In the genomic region with DNA sequence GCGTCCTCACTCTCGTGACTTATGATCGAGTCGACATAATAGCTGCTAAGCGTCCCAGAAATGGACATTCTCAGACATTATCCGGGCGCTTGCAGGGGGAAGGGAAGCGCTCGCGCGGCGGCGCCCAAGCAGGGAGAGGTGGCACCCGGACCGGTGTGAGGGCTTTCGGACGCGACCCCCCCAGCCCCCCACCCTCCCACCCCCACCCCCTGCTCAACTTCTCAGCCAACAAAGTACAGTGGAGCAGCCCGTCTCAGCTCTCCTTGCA, we compare ENCODE assay signal across 8 cellular contexts. TPM values are rescaled to one million over a fixed set of nuclear protein-coding genes. Genes with fewer than 3 reads are reported as not detected.
DNase-seq lines count a peak whose midpoint lies in the region; ATAC-seq and TF ChIP-seq lines count a peak whose summit lies in the region.

Gene HOXB9, minus strand, starts transcription at position 157 of the 268 bp plus-strand sequence. Its CDS starts 89 bp downstream, at position 68.

- peak within 1 kb of the TSS; percentile 55 for H3K27ac ChIP-seq in hepatocyte
- no peak within 1 kb of the TSS for H3K27ac ChIP-seq in spleen

- H3K4me3 ChIP-seq in H7 (ENCODE audit: insufficient read depth, low read depth, low read length) (peak within 1 kb of the TSS; percentile 8; the same call in 1 of the 2 replicates), hepatocyte (peak within 1 kb of the TSS; percentile 29), spleen (peak within 1 kb of the TSS; percentile 12 to 69 (median 40))

- no peak for DNase-seq in H7
- DNase-seq in T-helper 17 cell = no peak
- DNase-seq in hepatocyte (ENCODE audit: low spot score) = no peak
- no peak for DNase-seq in spleen
- no peak for DNase-seq in T-helper 9 cell

- H2AFZ ChIP-seq in hepatocyte = peak within 1 kb of the TSS; percentile 66

- peaks cover 17% of the 10 kb centered on the region for H3K4me1 Mint-ChIP-seq in T-helper 17 cell

- H3K9me3 ChIP-seq in T-helper 17 cell (ENCODE audit: control insufficient read depth, low read length, poor library complexity, severe bottlenecking) (no peaks in the 10 kb centered on the region), hepatocyte (ENCODE audit: low read depth) (no peaks in the 10 kb centered on the region), spleen (no peaks in the 10 kb centered on the region)

- H3K4me1 ChIP-seq in hepatocyte (ENCODE audit: insufficient read depth) (peaks cover 20% of the 10 kb centered on the region), spleen (peaks cover 22 to 31% (median 26%) of the 10 kb centered on the region in 6 donors)

- no peak for TF ChIP-seq POLR2A in spleen (IDR thresholded peaks at IDR 0.05)

- peaks cover 8% of the 10 kb centered on the region for H3K36me3 Mint-ChIP-seq in T-helper 17 cell (ENCODE audit: low read depth)

- TF ChIP-seq CTCF in hepatocyte (IDR thresholded peaks at IDR 0.05; ENCODE audit: poor library complexity) = no peak
- no peak for TF ChIP-seq CTCF in spleen (IDR thresholded peaks at IDR 0.05 in 8 of 11, conservative IDR thresholded peaks at IDR 0.05 in 3 of 11)

- under 1% methylated on average over 19 of the region's 19 CpGs for WGBS in hepatocyte (ENCODE audit: low lambda C conversion rate, missing lambda C conversion rate)
- WGBS in spleen, 5 donors = 0 to 3% (median 2%) methylated on average over 10 to 19 of the region's 19 CpGs

- ATAC-seq in T-helper 17 cell = no peak
- ATAC-seq in HG03139 (IDR thresholded peaks at IDR 0.05; ENCODE audit: unreplicated experiment) = no peak
- ATAC-seq in HG02610 (IDR thresholded peaks at IDR 0.05; ENCODE audit: unreplicated experiment) = no peak
- no peak for ATAC-seq in HG03097 (IDR thresholded peaks at IDR 0.05; ENCODE audit: low FRiP score, unreplicated experiment)

- peak within 1 kb of the TSS; percentile 91 for H3K4me3 Mint-ChIP-seq in T-helper 17 cell

- H3K9me2 ChIP-seq in hepatocyte (replicated peaks; ENCODE audit: insufficient read depth) = no peaks in the 10 kb centered on the region

- H3K27me3 Mint-ChIP-seq in T-helper 17 cell = peaks cover 91% of the 10 kb centered on the region

- no peaks in the 10 kb centered on the region for H3K79me2 ChIP-seq in hepatocyte

- H3K36me3 ChIP-seq in H7 (replicated peaks; ENCODE audit: control insufficient read depth, insufficient read depth, low read length) = no peaks in the 10 kb centered on the region
- no peaks in the 10 kb centered on the region for H3K36me3 ChIP-seq in hepatocyte (replicated peaks; ENCODE audit: insufficient read depth, low read depth)
- H3K36me3 ChIP-seq in spleen = no peaks in the 10 kb centered on the region

- peaks cover 100% of the 10 kb centered on the region for H3K27me3 ChIP-seq in H7 (ENCODE audit: control insufficient read depth, insufficient read depth, low read length)
- H3K27me3 ChIP-seq in hepatocyte = peaks cover 98% of the 10 kb centered on the region
- H3K27me3 ChIP-seq in spleen (replicated peaks in 1 of 7) = peaks cover 15 to 100% (median 100%) of the 10 kb centered on the region in 7 donors

- peak within 1 kb of the TSS; percentile 94 for H3K4me2 ChIP-seq in hepatocyte

- no peak within 1 kb of the TSS for H3K27ac Mint-ChIP-seq in T-helper 17 cell

- no peaks in the 10 kb centered on the region for H4K20me1 ChIP-seq in hepatocyte (ENCODE audit: insufficient read depth, poor library complexity, severe bottlenecking)

- intact Hi-C loops in spleen (cut with DNase I; ENCODE audit: low total_unique reads) = no loop called here

RNA-seq across cellular contexts. Expression of gene HOXB9, which starts in this region (rescaled TPM):
- 0.04 TPM in 1 of 2 replicates, not detected in the other for total RNA-seq in H7 (2014; rRNA removed; shearing (Covaris generic))
- under 1 TPM in 1 of 2 donors, not detected in 1; 0.16 TPM for total RNA-seq in T-helper 17 cell
- 1.5 and 2.1 TPM in 2 replicates for total RNA-seq in hepatocyte
- 0.73 and 2.5 TPM in 2 replicates for polyA plus RNA-seq in hepatocyte
- under 1 TPM in 2 of 7 donors, not detected in 5; 0.30 to 0.42 TPM for total RNA-seq in spleen
- polyA plus RNA-seq in spleen = under 1 TPM; 0.10 to 0.50 (median 0.50) TPM
